9 cellular contexts compared by ENCODE assay signal in the genomic region with DNA sequence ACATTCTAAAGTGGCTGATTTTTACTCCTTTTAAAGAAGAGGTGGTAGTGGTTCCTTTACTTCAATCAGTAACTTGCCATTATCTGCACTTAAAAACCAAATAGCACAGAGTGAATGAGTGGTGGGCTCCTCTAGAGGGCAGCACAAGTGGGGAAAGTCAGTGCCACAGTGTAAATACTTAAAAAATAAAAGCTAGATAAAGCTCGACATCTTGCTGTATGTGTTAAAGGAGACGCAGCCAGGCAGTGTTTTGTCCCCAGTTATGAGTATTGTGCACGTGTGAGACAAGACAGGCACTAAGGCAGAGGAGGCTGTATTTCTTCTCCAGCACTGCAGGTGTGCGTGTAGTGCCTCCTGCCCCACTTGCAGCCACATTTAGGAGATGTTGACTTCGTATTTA. TPM values are rescaled to one million over a fixed set of nuclear protein-coding genes. Genes with fewer than 3 reads are reported as not detected.
DNase-seq lines count a peak whose midpoint lies in the region; ATAC-seq, FAIRE-seq and TF ChIP-seq lines count a peak whose summit lies in the region.
"Had no signal": no experiment of that assay in that cellular context is flagged by ENCODE, and none has a peak within 500 bp of the region (broad histone marks: within the 10 kb centered on the region; RNA-seq: fewer than 3 reads in every experiment).

No MANE protein-coding gene starts in this region.

- TF ChIP-seq POLR2A in prostate gland (IDR thresholded peaks at IDR 0.05), result no peak

- H3K9me2 ChIP-seq in MM.1S (replicated peaks; ENCODE audit: insufficient read depth, low read length), result no peaks in the 10 kb centered on the region

- H3K27ac Mint-ChIP-seq in activated naive CD4-positive, alpha-beta T cell treated with anti-CD3 and anti-CD28 coated beads, Interleukin-2, amount 50 U/mL, for 72 hours, result no peak overlapping the region

- TF ChIP-seq CTCF in DND-41 (IDR thresholded peaks at IDR 0.05; ENCODE audit: borderline replicate concordance, extremely low read depth, low read length, poor library complexity, severe bottlenecking) (peak; percentile 69), MM.1S (IDR thresholded peaks at IDR 0.05; ENCODE audit: low read length) (peak; percentile 60), kidney (IDR thresholded peaks at IDR 0.05; ENCODE audit: borderline replicate concordance, extremely low read depth, insufficient read depth) (peak; percentile 38), prostate gland (IDR thresholded peaks at IDR 0.05) (peak in 1 of 4 experiments; percentile 13)

- H3K4me1 ChIP-seq in DND-41 (ENCODE audit: insufficient read depth, low read length), result no peaks in the 10 kb centered on the region
- no peaks in the 10 kb centered on the region for H3K4me1 ChIP-seq in MM.1S (ENCODE audit: low read length)
- no peaks in the 10 kb centered on the region for H3K4me1 ChIP-seq in kidney (ENCODE audit: control insufficient read depth in 1 of 2, insufficient read depth in 1 of 2, low read depth in 1 of 2, low read length in 2 of 2)
- no peaks in the 10 kb centered on the region for H3K4me1 ChIP-seq in prostate gland (replicated peaks)

- ATAC-seq in DND-41 (ENCODE audit: insufficient read depth, low read depth) (peak; percentile 70), GM19438 (IDR thresholded peaks at IDR 0.05; ENCODE audit: low read depth, unreplicated experiment) (peak; percentile 83), HG03571 (IDR thresholded peaks at IDR 0.05; ENCODE audit: unreplicated experiment) (no peak)
- ATAC-seq in activated naive CD4-positive, alpha-beta T cell treated with anti-CD3 and anti-CD28 coated beads, Interleukin-2, amount 50 U/mL, for 72 hours, result peak; percentile 40 to 62

- H3K4me3 ChIP-seq in DND-41 (ENCODE audit: low read depth in 1 of 2, low read length in 2 of 2) (no peak overlapping the region), MM.1S (ENCODE audit: low read length) (no peak overlapping the region), kidney (ENCODE audit: low read length in 2 of 2) (no peak overlapping the region), prostate gland (no peak overlapping the region)
- H3K4me3 ChIP-seq: ovary had no signal

- no peaks in the 10 kb centered on the region for H3K27me3 ChIP-seq in DND-41 (ENCODE audit: insufficient read depth, low read length, poor library complexity)
- H3K27me3 ChIP-seq in MM.1S (replicated peaks; ENCODE audit: insufficient read depth, low read length), result no peaks in the 10 kb centered on the region
- no peaks in the 10 kb centered on the region for H3K27me3 ChIP-seq in prostate gland (replicated peaks; ENCODE audit: insufficient read depth)
- H3K27me3 ChIP-seq: ovary had no signal

- DNase-seq in DND-41, result peak; percentile 23
- peak; percentile 21 for DNase-seq in MM.1S
- peak in 1 of 2 donors; percentile 21 for DNase-seq in activated naive CD4-positive, alpha-beta T cell treated with anti-CD3 and anti-CD28 coated beads, Interleukin-2, amount 50 U/mL, for 72 hours (ENCODE audit: low spot score in 2 of 2)
- no peak for DNase-seq in kidney
- DNase-seq in effector CD8-positive, alpha-beta T cell (lab: John Stamatoyannopoulos, UW), result no peak
- DNase-seq in prostate gland (ENCODE audit: low spot score), result no peak

- H3K9ac ChIP-seq in DND-41 (ENCODE audit: low read depth, low read length), result no peak overlapping the region
- no peak overlapping the region for H3K9ac ChIP-seq in MM.1S (ENCODE audit: low read length)
- no peak overlapping the region for H3K9ac ChIP-seq in kidney (ENCODE audit: low read length in 2 of 2)

- no peaks in the 10 kb centered on the region for H3F3A ChIP-seq in MM.1S (ENCODE audit: insufficient read depth, low read length)

- H3K9me3 ChIP-seq in DND-41 (ENCODE audit: insufficient read depth, low read length, severe bottlenecking) (no peaks in the 10 kb centered on the region), MM.1S (replicated peaks; ENCODE audit: insufficient read depth, low read length) (no peaks in the 10 kb centered on the region), kidney (ENCODE audit: control insufficient read depth in 1 of 2, low read length in 2 of 2) (no peaks in the 10 kb centered on the region), prostate gland (no peaks in the 10 kb centered on the region)
- H3K9me3 ChIP-seq: ovary had no signal

- no peak overlapping the region for H2AFZ ChIP-seq in DND-41 (ENCODE audit: low read depth, low read length)
- H2AFZ ChIP-seq in MM.1S (ENCODE audit: low read length), result no peak overlapping the region

- H3K79me2 ChIP-seq in DND-41 (ENCODE audit: insufficient read depth, low read length) (no peaks in the 10 kb centered on the region), MM.1S (ENCODE audit: low read length) (no peaks in the 10 kb centered on the region)

- no peaks in the 10 kb centered on the region for H4K20me1 ChIP-seq in DND-41 (ENCODE audit: insufficient read depth, low read length)
- no peaks in the 10 kb centered on the region for H4K20me1 ChIP-seq in MM.1S (ENCODE audit: insufficient read depth, low read length)

- H3K36me3 Mint-ChIP-seq in activated naive CD4-positive, alpha-beta T cell treated with anti-CD3 and anti-CD28 coated beads, Interleukin-2, amount 50 U/mL, for 72 hours, result peaks cover 0 to 8% of the 10 kb centered on the region in 2 donors

- H3K4me2 ChIP-seq in DND-41 (ENCODE audit: insufficient read depth, low read length) (no peak overlapping the region), MM.1S (ENCODE audit: low read depth, low read length) (no peak overlapping the region)

- H3K27ac ChIP-seq in DND-41 (ENCODE audit: low read length), result no peak overlapping the region
- no peak overlapping the region for H3K27ac ChIP-seq in MM.1S (ENCODE audit: low read length)
- H3K27ac ChIP-seq in kidney (ENCODE audit: low read depth in 2 of 2, low read length in 2 of 2), result no peak overlapping the region
- H3K27ac ChIP-seq in prostate gland, result no peak overlapping the region
- H3K27ac ChIP-seq: ovary had no signal

- WGBS in prostate gland, result 62% methylated on average over 5 of the region's 5 CpGs

- intact Hi-C loops in kidney (cut with DNase I), result no loop called here
- intact Hi-C loops in prostate gland (cut with DNase I), result no loop called here

- H3K36me3 ChIP-seq in DND-41 (ENCODE audit: insufficient read depth, low read length) (peaks cover 39% of the 10 kb centered on the region), MM.1S (replicated peaks; ENCODE audit: insufficient read depth, low read length) (no peaks in the 10 kb centered on the region), kidney (ENCODE audit: control insufficient read depth in 1 of 2, insufficient read depth in 2 of 2, low read length in 2 of 2) (peaks cover 4 to 16% of the 10 kb centered on the region in 2 donors), prostate gland (no peaks in the 10 kb centered on the region)
- H3K36me3 ChIP-seq: ovary had no signal

- FAIRE-seq in kidney (lab: Jason Lieb, UNC), result no peak

- H3K9me3 Mint-ChIP-seq in activated naive CD4-positive, alpha-beta T cell treated with anti-CD3 and anti-CD28 coated beads, Interleukin-2, amount 50 U/mL, for 72 hours, result no peaks in the 10 kb centered on the region

RNA-seq across cellular contexts. Expression of gene NAP1L5, which starts 24.6 kb away (rescaled TPM):
- 1 to 10 TPM; 2.8 to 2.9 TPM for total RNA-seq in activated naive CD4-positive, alpha-beta T cell treated with anti-CD3 and anti-CD28 coated beads, Interleukin-2, amount 50 U/mL, for 72 hours
- total RNA-seq in kidney, result 5.9 TPM
- polyA plus RNA-seq in kidney (ENCODE audit: insufficient read depth, low read depth, low replicate concordance), result 12.4 TPM
- total RNA-seq in prostate gland, result 10 to 100 TPM in 1 of 2 donors, 1 to 10 TPM in 1; 7.7 to 10.5 TPM

Comparison
In these comparisons a context has a peak if more than half of its experiments do, and no peak if none do; other contexts are left out.
1. DNase-seq: peak in DND-41 (single experiment) and MM.1S (single experiment); none in kidney (single experiment), effector CD8-positive, alpha-beta T cell (single experiment) and prostate gland (single experiment).